1 cellular context compared by ENCODE assay signal in the genomic region with DNA sequence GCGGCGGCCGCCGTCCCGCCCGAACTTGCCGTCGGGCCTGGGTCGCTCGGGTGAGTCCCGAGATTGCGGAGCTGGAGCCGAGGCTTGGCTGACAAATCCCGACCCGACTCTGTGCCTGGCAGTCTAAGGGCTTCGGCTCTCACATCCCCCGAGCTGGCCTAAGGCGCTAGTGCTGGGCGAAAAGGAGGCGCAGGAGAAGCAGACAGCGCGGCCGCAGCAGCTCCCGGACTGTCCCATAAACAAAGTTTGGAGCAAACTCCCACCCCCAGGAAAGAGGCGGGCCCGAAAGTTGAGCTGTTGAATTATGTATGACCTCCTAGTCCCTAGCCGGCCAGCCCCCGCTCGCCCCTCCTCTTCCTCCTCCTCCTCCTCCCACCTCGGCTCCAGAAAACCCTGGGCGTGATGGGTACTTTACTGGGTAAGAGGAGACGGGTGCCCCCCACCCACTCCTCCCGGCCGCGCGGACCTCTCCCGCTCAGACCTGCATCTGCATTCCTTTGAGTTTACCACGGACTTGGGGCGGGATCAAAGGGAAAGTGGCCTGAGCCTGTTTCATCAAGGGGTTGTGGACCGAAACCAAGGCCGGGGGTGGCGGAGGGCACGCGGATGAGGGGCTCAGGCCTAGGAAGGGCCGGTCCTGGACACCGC.
TF ChIP-seq lines count a peak whose summit lies in the region.

A gene (minus strand): TSS at position 230 of the 648 bp plus-strand sequence. CDS start 719 bp downstream, outside the sequence.

TF ChIP-seq in HepG2, 621 proteins besides CTCF, POLR2A, EP300 and RAD21 (continued from another document):
- TF ChIP-seq, protein P1, sequence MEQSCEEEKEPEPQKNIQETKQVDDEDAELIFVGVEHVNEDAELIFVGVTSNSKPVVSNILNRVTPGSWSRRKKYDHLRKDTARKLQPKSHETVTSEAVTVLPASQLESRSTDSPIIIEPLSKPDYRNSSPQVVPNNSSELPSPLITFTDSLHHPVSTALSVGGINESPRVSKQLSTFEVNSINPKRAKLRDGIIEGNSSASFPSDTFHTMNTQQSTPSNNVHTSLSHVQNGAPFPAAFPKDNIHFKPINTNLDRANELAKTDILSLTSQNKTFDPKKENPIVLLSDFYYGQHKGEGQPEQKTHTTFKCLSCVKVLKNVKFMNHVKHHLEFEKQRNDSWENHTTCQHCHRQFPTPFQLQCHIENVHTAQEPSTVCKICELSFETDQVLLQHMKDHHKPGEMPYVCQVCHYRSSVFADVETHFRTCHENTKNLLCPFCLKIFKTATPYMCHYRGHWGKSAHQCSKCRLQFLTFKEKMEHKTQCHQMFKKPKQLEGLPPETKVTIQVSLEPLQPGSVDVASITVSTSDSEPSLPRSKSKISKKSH (CRISPR knock-in tag; IDR thresholded peaks at IDR 0.05; ENCODE audit: borderline replicate concordance), result no peak; the same call in 1 of the 2 replicates
- TF ChIP-seq ZNF891 (CRISPR knock-in tag; IDR thresholded peaks at IDR 0.05) (peak; percentile 20; the same call in 1 of the 2 replicates), MTA1 (CRISPR knock-in tag; IDR thresholded peaks at IDR 0.05; ENCODE audit: borderline replicate concordance) (no peak), ZMYM4 (CRISPR knock-in tag; IDR thresholded peaks at IDR 0.05) (peak; percentile 64; the same call in 1 of the 2 replicates), SKI (IDR thresholded peaks at IDR 0.05; ENCODE audit: partially characterized antibody) (peak; percentile 40), ESRRA (CRISPR knock-in tag; IDR thresholded peaks at IDR 0.05; ENCODE audit: low read depth) (peak; percentile 57), SNAI1 (CRISPR knock-in tag; IDR thresholded peaks at IDR 0.05; ENCODE audit: borderline replicate concordance) (peak; percentile 92), ZNF446 (CRISPR knock-in tag; IDR thresholded peaks at IDR 0.05) (peak; percentile 67; the same call in 1 of the 2 replicates), CCDC6 (CRISPR knock-in tag; IDR thresholded peaks at IDR 0.05) (peak; percentile 67), CC2D1A (CRISPR knock-in tag; IDR thresholded peaks at IDR 0.05) (no peak), ZNF260 (CRISPR knock-in tag; IDR thresholded peaks at IDR 0.05; ENCODE audit: borderline replicate concordance, low read depth) (no peak), GTF2F1 (IDR thresholded peaks at IDR 0.05; ENCODE audit: low read length) (no peak), ZNF468 (CRISPR knock-in tag; IDR thresholded peaks at IDR 0.05) (no peak), ZSCAN30 (CRISPR knock-in tag; IDR thresholded peaks at IDR 0.05) (no peak), ZFP36L2 (CRISPR knock-in tag; IDR thresholded peaks at IDR 0.05) (no peak), POLR2AphosphoS2 (IDR thresholded peaks at IDR 0.05; ENCODE audit: low read depth, low read length) (no peak), NCOA1 (CRISPR knock-in tag; IDR thresholded peaks at IDR 0.05) (peak; percentile 69; the same call in 1 of the 2 replicates), HNRNPL (IDR thresholded peaks at IDR 0.05; ENCODE audit: low read depth, low read length) (peak; percentile 98), SRF (IDR thresholded peaks at IDR 0.05; ENCODE audit: low read depth, low read length) (no peak), CHCHD3 (CRISPR knock-in tag; IDR thresholded peaks at IDR 0.05) (peak; percentile 91; the same call in 1 of the 2 replicates), IRF2 (CRISPR knock-in tag; IDR thresholded peaks at IDR 0.05) (peak; percentile 39; the same call in 1 of the 2 replicates), MLLT10 (CRISPR knock-in tag; IDR thresholded peaks at IDR 0.05) (no peak)
- TF ChIP-seq, protein P2, sequence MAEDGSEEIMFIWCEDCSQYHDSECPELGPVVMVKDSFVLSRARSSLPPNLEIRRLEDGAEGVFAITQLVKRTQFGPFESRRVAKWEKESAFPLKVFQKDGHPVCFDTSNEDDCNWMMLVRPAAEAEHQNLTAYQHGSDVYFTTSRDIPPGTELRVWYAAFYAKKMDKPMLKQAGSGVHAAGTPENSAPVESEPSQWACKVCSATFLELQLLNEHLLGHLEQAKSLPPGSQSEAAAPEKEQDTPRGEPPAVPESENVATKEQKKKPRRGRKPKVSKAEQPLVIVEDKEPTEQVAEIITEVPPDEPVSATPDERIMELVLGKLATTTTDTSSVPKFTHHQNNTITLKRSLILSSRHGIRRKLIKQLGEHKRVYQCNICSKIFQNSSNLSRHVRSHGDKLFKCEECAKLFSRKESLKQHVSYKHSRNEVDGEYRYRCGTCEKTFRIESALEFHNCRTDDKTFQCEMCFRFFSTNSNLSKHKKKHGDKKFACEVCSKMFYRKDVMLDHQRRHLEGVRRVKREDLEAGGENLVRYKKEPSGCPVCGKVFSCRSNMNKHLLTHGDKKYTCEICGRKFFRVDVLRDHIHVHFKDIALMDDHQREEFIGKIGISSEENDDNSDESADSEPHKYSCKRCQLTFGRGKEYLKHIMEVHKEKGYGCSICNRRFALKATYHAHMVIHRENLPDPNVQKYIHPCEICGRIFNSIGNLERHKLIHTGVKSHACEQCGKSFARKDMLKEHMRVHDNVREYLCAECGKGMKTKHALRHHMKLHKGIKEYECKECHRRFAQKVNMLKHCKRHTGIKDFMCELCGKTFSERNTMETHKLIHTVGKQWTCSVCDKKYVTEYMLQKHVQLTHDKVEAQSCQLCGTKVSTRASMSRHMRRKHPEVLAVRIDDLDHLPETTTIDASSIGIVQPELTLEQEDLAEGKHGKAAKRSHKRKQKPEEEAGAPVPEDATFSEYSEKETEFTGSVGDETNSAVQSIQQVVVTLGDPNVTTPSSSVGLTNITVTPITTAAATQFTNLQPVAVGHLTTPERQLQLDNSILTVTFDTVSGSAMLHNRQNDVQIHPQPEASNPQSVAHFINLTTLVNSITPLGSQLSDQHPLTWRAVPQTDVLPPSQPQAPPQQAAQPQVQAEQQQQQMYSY (CRISPR knock-in tag; IDR thresholded peaks at IDR 0.05), result no peak
- TF ChIP-seq, protein P3, sequence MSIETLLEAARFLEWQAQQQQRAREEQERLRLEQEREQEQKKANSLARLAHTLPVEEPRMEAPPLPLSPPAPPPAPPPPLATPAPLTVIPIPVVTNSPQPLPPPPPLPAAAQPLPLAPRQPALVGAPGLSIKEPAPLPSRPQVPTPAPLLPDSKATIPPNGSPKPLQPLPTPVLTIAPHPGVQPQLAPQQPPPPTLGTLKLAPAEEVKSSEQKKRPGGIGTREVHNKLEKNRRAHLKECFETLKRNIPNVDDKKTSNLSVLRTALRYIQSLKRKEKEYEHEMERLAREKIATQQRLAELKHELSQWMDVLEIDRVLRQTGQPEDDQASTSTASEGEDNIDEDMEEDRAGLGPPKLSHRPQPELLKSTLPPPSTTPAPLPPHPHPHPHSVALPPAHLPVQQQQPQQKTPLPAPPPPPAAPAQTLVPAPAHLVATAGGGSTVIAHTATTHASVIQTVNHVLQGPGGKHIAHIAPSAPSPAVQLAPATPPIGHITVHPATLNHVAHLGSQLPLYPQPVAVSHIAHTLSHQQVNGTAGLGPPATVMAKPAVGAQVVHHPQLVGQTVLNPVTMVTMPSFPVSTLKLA (IDR thresholded peaks at IDR 0.05), result no peak
- TF ChIP-seq, protein P4, sequence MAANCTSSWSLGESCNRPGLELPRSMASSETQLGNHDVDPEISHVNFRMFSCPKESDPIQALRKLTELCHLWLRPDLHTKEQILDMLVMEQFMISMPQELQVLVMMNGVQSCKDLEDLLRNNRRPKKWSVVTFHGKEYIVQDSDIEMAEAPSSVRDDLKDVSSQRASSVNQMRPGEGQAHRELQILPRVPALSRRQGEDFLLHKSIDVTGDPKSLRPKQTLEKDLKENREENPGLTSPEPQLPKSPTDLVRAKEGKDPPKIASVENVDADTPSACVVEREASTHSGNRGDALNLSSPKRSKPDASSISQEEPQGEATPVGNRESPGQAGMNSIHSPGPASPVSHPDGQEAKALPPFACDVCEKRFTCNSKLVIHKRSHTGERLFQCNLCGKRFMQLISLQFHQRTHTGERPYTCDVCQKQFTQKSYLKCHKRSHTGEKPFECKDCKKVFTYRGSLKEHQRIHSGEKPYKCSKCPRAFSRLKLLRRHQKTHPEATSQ (CRISPR knock-in tag; IDR thresholded peaks at IDR 0.05; ENCODE audit: borderline replicate concordance), result 0 out of 2 replicates have a peak, but pooled peaks have one; percentile 14
- TF ChIP-seq, protein P5, sequence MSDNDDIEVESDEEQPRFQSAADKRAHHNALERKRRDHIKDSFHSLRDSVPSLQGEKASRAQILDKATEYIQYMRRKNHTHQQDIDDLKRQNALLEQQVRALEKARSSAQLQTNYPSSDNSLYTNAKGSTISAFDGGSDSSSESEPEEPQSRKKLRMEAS (IDR thresholded peaks at IDR 0.05), result peak; percentile 83; the same call in 1 of the 2 replicates
- TF ChIP-seq, protein P6, sequence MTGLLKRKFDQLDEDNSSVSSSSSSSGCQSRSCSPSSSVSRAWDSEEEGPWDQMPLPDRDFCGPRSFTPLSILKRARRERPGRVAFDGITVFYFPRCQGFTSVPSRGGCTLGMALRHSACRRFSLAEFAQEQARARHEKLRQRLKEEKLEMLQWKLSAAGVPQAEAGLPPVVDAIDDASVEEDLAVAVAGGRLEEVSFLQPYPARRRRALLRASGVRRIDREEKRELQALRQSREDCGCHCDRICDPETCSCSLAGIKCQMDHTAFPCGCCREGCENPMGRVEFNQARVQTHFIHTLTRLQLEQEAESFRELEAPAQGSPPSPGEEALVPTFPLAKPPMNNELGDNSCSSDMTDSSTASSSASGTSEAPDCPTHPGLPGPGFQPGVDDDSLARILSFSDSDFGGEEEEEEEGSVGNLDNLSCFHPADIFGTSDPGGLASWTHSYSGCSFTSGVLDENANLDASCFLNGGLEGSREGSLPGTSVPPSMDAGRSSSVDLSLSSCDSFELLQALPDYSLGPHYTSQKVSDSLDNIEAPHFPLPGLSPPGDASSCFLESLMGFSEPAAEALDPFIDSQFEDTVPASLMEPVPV (CRISPR knock-in tag; IDR thresholded peaks at IDR 0.05), result no peak; the same call in 1 of the 2 replicates
- TF ChIP-seq, protein P7, sequence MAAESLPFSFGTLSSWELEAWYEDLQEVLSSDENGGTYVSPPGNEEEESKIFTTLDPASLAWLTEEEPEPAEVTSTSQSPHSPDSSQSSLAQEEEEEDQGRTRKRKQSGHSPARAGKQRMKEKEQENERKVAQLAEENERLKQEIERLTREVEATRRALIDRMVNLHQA (CRISPR knock-in tag; IDR thresholded peaks at IDR 0.05), result 0 out of 2 replicates have a peak, but pooled peaks have one; percentile 14
- TF ChIP-seq, protein P8, sequence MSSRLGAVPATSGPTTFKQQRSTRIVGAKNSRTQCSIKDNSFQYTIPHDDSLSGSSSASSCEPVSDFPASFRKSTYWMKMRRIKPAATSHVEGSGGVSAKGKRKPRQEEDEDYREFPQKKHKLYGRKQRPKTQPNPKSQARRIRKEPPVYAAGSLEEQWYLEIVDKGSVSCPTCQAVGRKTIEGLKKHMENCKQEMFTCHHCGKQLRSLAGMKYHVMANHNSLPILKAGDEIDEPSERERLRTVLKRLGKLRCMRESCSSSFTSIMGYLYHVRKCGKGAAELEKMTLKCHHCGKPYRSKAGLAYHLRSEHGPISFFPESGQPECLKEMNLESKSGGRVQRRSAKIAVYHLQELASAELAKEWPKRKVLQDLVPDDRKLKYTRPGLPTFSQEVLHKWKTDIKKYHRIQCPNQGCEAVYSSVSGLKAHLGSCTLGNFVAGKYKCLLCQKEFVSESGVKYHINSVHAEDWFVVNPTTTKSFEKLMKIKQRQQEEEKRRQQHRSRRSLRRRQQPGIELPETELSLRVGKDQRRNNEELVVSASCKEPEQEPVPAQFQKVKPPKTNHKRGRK (CRISPR knock-in tag; IDR thresholded peaks at IDR 0.05), result no peak
- TF ChIP-seq, protein P9, sequence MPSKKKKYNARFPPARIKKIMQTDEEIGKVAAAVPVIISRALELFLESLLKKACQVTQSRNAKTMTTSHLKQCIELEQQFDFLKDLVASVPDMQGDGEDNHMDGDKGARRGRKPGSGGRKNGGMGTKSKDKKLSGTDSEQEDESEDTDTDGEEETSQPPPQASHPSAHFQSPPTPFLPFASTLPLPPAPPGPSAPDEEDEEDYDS (CRISPR knock-in tag; IDR thresholded peaks at IDR 0.05), result peak; percentile 75
- TF ChIP-seq, protein P10, sequence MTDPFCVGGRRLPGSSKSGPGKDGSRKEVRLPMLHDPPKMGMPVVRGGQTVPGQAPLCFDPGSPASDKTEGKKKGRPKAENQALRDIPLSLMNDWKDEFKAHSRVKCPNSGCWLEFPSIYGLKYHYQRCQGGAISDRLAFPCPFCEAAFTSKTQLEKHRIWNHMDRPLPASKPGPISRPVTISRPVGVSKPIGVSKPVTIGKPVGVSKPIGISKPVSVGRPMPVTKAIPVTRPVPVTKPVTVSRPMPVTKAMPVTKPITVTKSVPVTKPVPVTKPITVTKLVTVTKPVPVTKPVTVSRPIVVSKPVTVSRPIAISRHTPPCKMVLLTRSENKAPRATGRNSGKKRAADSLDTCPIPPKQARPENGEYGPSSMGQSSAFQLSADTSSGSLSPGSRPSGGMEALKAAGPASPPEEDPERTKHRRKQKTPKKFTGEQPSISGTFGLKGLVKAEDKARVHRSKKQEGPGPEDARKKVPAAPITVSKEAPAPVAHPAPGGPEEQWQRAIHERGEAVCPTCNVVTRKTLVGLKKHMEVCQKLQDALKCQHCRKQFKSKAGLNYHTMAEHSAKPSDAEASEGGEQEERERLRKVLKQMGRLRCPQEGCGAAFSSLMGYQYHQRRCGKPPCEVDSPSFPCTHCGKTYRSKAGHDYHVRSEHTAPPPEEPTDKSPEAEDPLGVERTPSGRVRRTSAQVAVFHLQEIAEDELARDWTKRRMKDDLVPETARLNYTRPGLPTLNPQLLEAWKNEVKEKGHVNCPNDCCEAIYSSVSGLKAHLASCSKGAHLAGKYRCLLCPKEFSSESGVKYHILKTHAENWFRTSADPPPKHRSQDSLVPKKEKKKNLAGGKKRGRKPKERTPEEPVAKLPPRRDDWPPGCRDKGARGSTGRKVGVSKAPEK (CRISPR knock-in tag; IDR thresholded peaks at IDR 0.05; ENCODE audit: borderline replicate concordance), result no peak; the same call in 1 of the 2 replicates
